ENCODE assay signal across 27 cellular contexts in genomic region chr3:73352841-73353493, GRCh38.
DNase-seq lines count a peak whose midpoint lies in the region; ATAC-seq, FAIRE-seq and TF ChIP-seq lines count a peak whose summit lies in the region.
"Had no signal": no experiment of that assay in that cellular context is flagged by ENCODE, and none has a peak within 500 bp of the region (broad histone marks: within the 10 kb centered on the region; RNA-seq: fewer than 3 reads in every experiment).

No MANE protein-coding gene starts in this region.

- intact Hi-C loops in pancreas (cut with DNase I) = no loop called here

- CTCF ChIA-PET in HEK293 (lab: Yijun Ruan, JAX) = no interaction called here

- no peaks in the 10 kb centered on the region for H3K27me3 ChIP-seq in pancreas
- H3K27me3 ChIP-seq: BE2C had no signal

- POLR2A ChIA-PET in HEK293 (lab: Yijun Ruan, JAX) = no interaction called here

- peak; percentile 67 for DNase-seq in NCI-H2227 treated with DMSO at 0.1 percent for 48 hours (lab: John Stamatoyannopoulos, UW)
- peak; percentile 13 for DNase-seq in left kidney (ENCODE audit: low read depth, low spot score)
- peak in 4 of 6 donors; percentile 37 to 66 (median 48) for DNase-seq in pancreas
- DNase-seq in HuH-7.5 (ENCODE audit: low spot score) = no peak
- no peak for DNase-seq in Ammon's horn (ENCODE audit: low spot score)
- DNase-seq in NCI-H1092 treated with DMSO at 0.1 percent for 48 hours (lab: John Stamatoyannopoulos, UW) = no peak
- DNase-seq: BE2C; CD8-positive, alpha-beta memory T cell; DMS 273 treated with DMSO at 0.1 percent for 48 hours; DMS79; EL; GDM1; Kasumi-1; NCI-H1105 treated with DMSO at 0.1 percent for 48 hours; NCI-H146; NCI-H1930; NCI-H2107; NCI-H446 treated with DMSO at 0.1 percent for 48 hours; NCI-H526 treated with DMSO at 0.1 percent for 48 hours; Right ventricle myocardium superior; RPMI8226 had no signal

- TF ChIP-seq CTCF in HEK293 (tag by site-specific recombination; IDR thresholded peaks at IDR 0.05) = no peak
- TF ChIP-seq CTCF in pancreas (IDR thresholded peaks at IDR 0.05) = no peak

- H3K9me3 ChIP-seq in HEK293 (ENCODE audit: control insufficient read depth, insufficient read depth, low read depth, low read length) (no peaks in the 10 kb centered on the region), pancreas (no peaks in the 10 kb centered on the region)
- H3K9me3 ChIP-seq: BE2C had no signal

- H3K36me3 ChIP-seq in HEK293 (ENCODE audit: control insufficient read depth in 2 of 2, insufficient read depth in 1 of 2, low read length in 2 of 2) (no peaks in the 10 kb centered on the region), pancreas (no peaks in the 10 kb centered on the region)
- H3K36me3 ChIP-seq: BE2C had no signal

- no peak for FAIRE-seq in pancreas (lab: Jason Lieb, UNC)
- FAIRE-seq: GM12878, GM19239, H54, HepG2, K562 had no signal

- no peak overlapping the region for H3K27ac ChIP-seq in HEK293 (ENCODE audit: extremely low read depth, low read depth, low read length)
- H3K27ac ChIP-seq in pancreas = no peak overlapping the region

- H3K4me1 ChIP-seq in HEK293 (ENCODE audit: control insufficient read depth, insufficient read depth, low read length) (0 out of 2 replicates have a peak, but pooled peaks cover 3% of the 10 kb centered on the region), pancreas (peaks cover 9 to 19% (median 13%) of the 10 kb centered on the region in 3 donors)

- no peak overlapping the region for H3K4me3 ChIP-seq in HEK293 (ENCODE audit: low read depth, low read length)
- no peak overlapping the region for H3K4me3 ChIP-seq in pancreas
- H3K4me3 ChIP-seq: GM12878, K562 had no signal

- 48 to 52% methylated on average over 7 of the region's 7 CpGs for WGBS in pancreas, 2 donors

- ATAC-seq in pancreas = peak; percentile 60 to 79 (median 66)
- ATAC-seq: GM12878, HepG2, K562 had no signal

TF ChIP-seq in HEK293, 187 proteins besides CTCF, POLR2A, EP300 and RAD21:
- TF ChIP-seq ZNF214 (tag by site-specific recombination; IDR thresholded peaks at IDR 0.05; ENCODE audit: borderline replicate concordance) (no peak), TCF7L2 (IDR thresholded peaks at IDR 0.05; ENCODE audit: borderline replicate concordance, low read depth, low read length) (peak; percentile 63; the same call in 1 of the 2 replicates)

Comparison
In these comparisons a context has a peak if more than half of its experiments do, and no peak if none do; other contexts are left out.
1. DNase-seq: peak in NCI-H2227 treated with DMSO at 0.1 percent for 48 hours (single experiment), left kidney (single experiment) and pancreas (4 of 6); none in HuH-7.5 (single experiment), Ammon's horn (single experiment) and NCI-H1092 treated with DMSO at 0.1 percent for 48 hours (single experiment).